ENCODE assay signal across 11 cellular contexts in genomic region chr2:17644997-17645715, GRCh38.
DNase-seq lines count a peak whose midpoint lies in the region; ATAC-seq and TF ChIP-seq lines count a peak whose summit lies in the region.
"Had no signal": no experiment of that assay in that cellular context is flagged by ENCODE, and none has a peak within 500 bp of the region (broad histone marks: within the 10 kb centered on the region; RNA-seq: fewer than 3 reads in every experiment).

No MANE protein-coding gene starts in this region.

- H3K9me3 ChIP-seq in RWPE2 (ENCODE audit: severe bottlenecking) (no peaks in the 10 kb centered on the region), esophagus muscularis mucosa (no peaks in the 10 kb centered on the region), neural progenitor cell (ENCODE audit: low read depth) (no peaks in the 10 kb centered on the region)
- H3K9me3 ChIP-seq: BLaER1 treated with 17β-estradiol and CSF1 and Interleukin-3, amounts not matched to agents 10 nM and 100 nM had no signal

- H3K9ac ChIP-seq in neural progenitor cell: no peak overlapping the region
- H3K9ac ChIP-seq: parathyroid adenoma had no signal

- no peaks in the 10 kb centered on the region for H3K27me3 ChIP-seq in RWPE2 (ENCODE audit: insufficient read depth, poor library complexity, severe bottlenecking)
- no peaks in the 10 kb centered on the region for H3K27me3 ChIP-seq in esophagus muscularis mucosa
- H3K27me3 ChIP-seq in neural progenitor cell: no peaks in the 10 kb centered on the region
- H3K27me3 ChIP-seq: BLaER1 treated with 17β-estradiol and CSF1 and Interleukin-3, amounts not matched to agents 10 nM and 100 nM had no signal

- peaks cover 2% of the 10 kb centered on the region for H3K27me3 Mint-ChIP-seq in neural progenitor cell (ENCODE audit: insufficient read depth, low read depth)

- TF ChIP-seq CTCF in RWPE2 (IDR thresholded peaks at IDR 0.05; ENCODE audit: poor library complexity, severe bottlenecking) (no peak), esophagus muscularis mucosa (IDR thresholded peaks at IDR 0.05) (no peak), neural progenitor cell (IDR thresholded peaks at IDR 0.05) (no peak)

- H3K36me3 ChIP-seq in RWPE2 (ENCODE audit: low read depth) (no peaks in the 10 kb centered on the region), esophagus muscularis mucosa (no peaks in the 10 kb centered on the region), neural progenitor cell (no peaks in the 10 kb centered on the region)

- 93% methylated on average over 4 of the region's 4 CpGs for WGBS in esophagus muscularis mucosa

- no peaks in the 10 kb centered on the region for H3K4me1 Mint-ChIP-seq in neural progenitor cell

- no peak for TF ChIP-seq POLR2A in esophagus muscularis mucosa (IDR thresholded peaks at IDR 0.05; ENCODE audit: low read depth)

- H3K27ac ChIP-seq in RWPE2 (ENCODE audit: poor library complexity, severe bottlenecking): no peak overlapping the region
- H3K27ac ChIP-seq in esophagus muscularis mucosa (replicated peaks in 1 of 4): peak overlapping the region in 1 of 4 donors; percentile 19
- H3K27ac ChIP-seq in neural progenitor cell: peak overlapping the region; percentile 67
- H3K27ac ChIP-seq: parathyroid adenoma had no signal

- H3K9me3 Mint-ChIP-seq in neural progenitor cell: no peaks in the 10 kb centered on the region

- no peak for TF ChIP-seq EP300 in esophagus muscularis mucosa (IDR thresholded peaks at IDR 0.05)

- peak; percentile 18; the same call in 1 of the 3 replicates for ATAC-seq in RWPE2 (ENCODE audit: low read depth)

- H3K4me2 ChIP-seq in neural progenitor cell: no peak overlapping the region

- H3K27ac Mint-ChIP-seq in neural progenitor cell: no peak overlapping the region

- H3K36me3 Mint-ChIP-seq in neural progenitor cell: no peaks in the 10 kb centered on the region

- H3K4me3 ChIP-seq in RWPE2 (ENCODE audit: severe bottlenecking): no peak overlapping the region
- no peak overlapping the region for H3K4me3 ChIP-seq in esophagus muscularis mucosa
- H3K4me3 ChIP-seq in neural progenitor cell: no peak overlapping the region
- H3K4me3 ChIP-seq: BLaER1 treated with 17β-estradiol and CSF1 and Interleukin-3, amounts not matched to agents 10 nM and 100 nM had no signal

- H3K79me2 ChIP-seq in neural progenitor cell (ENCODE audit: low read depth): peaks cover 8% of the 10 kb centered on the region
- H3K79me2 ChIP-seq: parathyroid adenoma had no signal

- no peak overlapping the region for H2AFZ ChIP-seq in neural progenitor cell (replicated peaks)
- H2AFZ ChIP-seq: parathyroid adenoma had no signal

- peaks cover 14% of the 10 kb centered on the region for H4K20me1 ChIP-seq in neural progenitor cell (ENCODE audit: low read depth)

- DNase-seq in EH (ENCODE audit: low read depth): peak; percentile 43
- no peak for DNase-seq in RWPE2 (ENCODE audit: low spot score)
- DNase-seq in esophagus muscularis mucosa (ENCODE audit: extremely low spot score): peak; percentile 21
- DNase-seq in neural progenitor cell (ENCODE audit: low spot score): no peak
- DNase-seq in NK-92 treated with Interleukin-12 subunit alpha and Interleukin-12 subunit beta, amount 100 ng/mL, for 24 hours (lab: John Stamatoyannopoulos, UW): no peak
- no peak for DNase-seq in effector CD4-positive, alpha-beta T cell
- no peak for DNase-seq in NCI-H2029 treated with DMSO at 0.1 percent for 48 hours (lab: John Stamatoyannopoulos, UW)
- DNase-seq in stimulated activated naive CD4-positive, alpha-beta T cell treated with Interleukin-2 at 50 U/mL for 16 hours (lab: John Stamatoyannopoulos, UW): no peak
- DNase-seq: activated T-cell treated with anti-CD3 and anti-CD28 coated beads, Interleukin-2, amount 50 U/mL, for 1 hour had no signal

- peaks cover 6% of the 10 kb centered on the region for H3F3A ChIP-seq in neural progenitor cell (ENCODE audit: low read depth)

- H3K4me1 ChIP-seq in RWPE2 (ENCODE audit: insufficient read depth, poor library complexity, severe bottlenecking): peaks cover 22% of the 10 kb centered on the region
- peaks cover 19 to 42% (median 36%) of the 10 kb centered on the region in 4 donors for H3K4me1 ChIP-seq in esophagus muscularis mucosa
- H3K4me1 ChIP-seq in neural progenitor cell: no peaks in the 10 kb centered on the region
- H3K4me1 ChIP-seq: parathyroid adenoma had no signal

- intact Hi-C loops in esophagus muscularis mucosa (cut with DNase I): no loop called here

- no peak overlapping the region for H3K4me3 Mint-ChIP-seq in neural progenitor cell

Comparison
In these comparisons a context has a peak if more than half of its experiments do, and no peak if none do; other contexts are left out.
1. DNase-seq: peak in EH (single experiment) and esophagus muscularis mucosa (single experiment); none in RWPE2 (single experiment), neural progenitor cell (single experiment), NK-92 treated with Interleukin-12 subunit alpha and Interleukin-12 subunit beta, amount 100 ng/mL, for 24 hours (single experiment), effector CD4-positive, alpha-beta T cell (single experiment), NCI-H2029 treated with DMSO at 0.1 percent for 48 hours (single experiment) and stimulated activated naive CD4-positive, alpha-beta T cell treated with Interleukin-2 at 50 U/mL for 16 hours (single experiment).